ENCODE assay signal across 15 cellular contexts in the genomic region with DNA sequence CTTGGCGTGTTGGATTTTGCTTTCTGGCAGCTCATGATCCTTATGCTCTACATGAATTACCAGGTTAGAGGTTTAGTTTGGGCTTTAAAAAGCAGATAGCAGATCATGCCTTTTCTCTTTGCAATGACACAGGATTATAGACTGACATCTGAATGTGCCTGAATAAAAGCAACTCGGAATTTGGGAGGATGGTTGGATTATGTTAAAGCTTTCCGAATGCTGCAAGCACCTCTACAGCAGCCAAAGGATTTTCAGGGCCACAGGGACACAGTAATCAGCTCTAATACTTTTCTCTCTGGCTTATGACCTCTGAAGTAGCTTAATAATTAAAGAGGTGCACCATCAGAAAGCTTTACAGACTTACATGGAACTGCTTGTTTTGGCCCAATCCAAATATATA.
DNase-seq lines count a peak whose midpoint lies in the region; ATAC-seq and TF ChIP-seq lines count a peak whose summit lies in the region.
"Had no signal": no experiment of that assay in that cellular context is flagged by ENCODE, and none has a peak within 500 bp of the region (broad histone marks: within the 10 kb centered on the region; RNA-seq: fewer than 3 reads in every experiment).

No MANE protein-coding gene starts in this region.

- no peaks in the 10 kb centered on the region for H3K9me3 ChIP-seq in IMR-90 (ENCODE audit: control insufficient read depth, insufficient read depth, low read length)
- no peaks in the 10 kb centered on the region for H3K9me3 ChIP-seq in left lung
- H3K9me3 ChIP-seq: BE2C had no signal

- no peak overlapping the region for H4K8ac ChIP-seq in IMR-90 (ENCODE audit: low read depth in 2 of 2, low read length in 2 of 2)

- no peak overlapping the region for H3K9ac ChIP-seq in IMR-90 (ENCODE audit: low read depth, low read length)
- H3K9ac ChIP-seq: GM23248 had no signal

- H4K5ac ChIP-seq in IMR-90 (ENCODE audit: low read depth, low read length), result no peak overlapping the region

- no peak overlapping the region for H4K91ac ChIP-seq in IMR-90 (ENCODE audit: insufficient read depth, low read depth, low read length)

- no peaks in the 10 kb centered on the region for H3K9me1 ChIP-seq in IMR-90 (ENCODE audit: insufficient read depth, low read length)

- no peak overlapping the region; the same call in 1 of the 2 replicates for H3K14ac ChIP-seq in IMR-90 (replicated peaks; ENCODE audit: low read depth, low read length)

- H3K79me1 ChIP-seq in IMR-90 (ENCODE audit: low read depth in 1 of 2, low read length in 2 of 2), result no peaks in the 10 kb centered on the region

- dilution Hi-C loops in IMR-90 (cut with HindIII; ENCODE audit: low sequenced_read_pairs, unreplicated experiment), result no loop called here

- no peak overlapping the region; the same call in 1 of the 2 replicates for H3K23ac ChIP-seq in IMR-90 (ENCODE audit: low read depth, low read length)

- in situ Hi-C loops in IMR-90 (cut with MboI; ENCODE audit: low sequenced_read_pairs) (no loop called here), ACHN (cut with HindIII; ENCODE audit: low pct_ligation_motif_present, low pct_unique_long_range_greater_than_20kb, low sequenced_read_pairs) (no loop called here)

- H3K56ac ChIP-seq in IMR-90 (ENCODE audit: extremely low read depth, insufficient read depth, low read length), result no peak overlapping the region

- no peak overlapping the region; the same call in 1 of the 2 replicates for H2BK120ac ChIP-seq in IMR-90 (ENCODE audit: low read depth, low read length)

- peak overlapping the region; percentile 9; the same call in 1 of the 2 replicates for H2BK20ac ChIP-seq in IMR-90 (ENCODE audit: low read depth, low read length)

- H3K36me3 ChIP-seq in IMR-90 (ENCODE audit: control insufficient read depth, insufficient read depth, low read length) (no peaks in the 10 kb centered on the region), left lung (no peaks in the 10 kb centered on the region)
- H3K36me3 ChIP-seq: BE2C had no signal

- H3K4ac ChIP-seq in IMR-90 (ENCODE audit: low read depth, low read length), result no peak overlapping the region

- H2BK5ac ChIP-seq in IMR-90 (ENCODE audit: low read depth, low read length, poor library complexity, severe bottlenecking), result peak overlapping the region; percentile 35

- intact Hi-C loops in IMR-90 (cut with micrococcal nuclease), result no loop called here
- intact Hi-C loops in left lung (cut with DNase I), result no loop called here

- no peak for TF ChIP-seq CTCF in IMR-90 (conservative IDR thresholded peaks at IDR 0.05; ENCODE audit: low read depth, low read length)
- TF ChIP-seq CTCF in left lung (IDR thresholded peaks at IDR 0.05), result no peak

- ATAC-seq in IMR-90 (ENCODE audit: low read depth) (no peak), left lung (peak; percentile 24)
- ATAC-seq: HCT116, HepG2 had no signal

- H2BK15ac ChIP-seq in IMR-90 (ENCODE audit: low read depth, low read length), result no peak overlapping the region

- POLR2A ChIA-PET in IMR-90 (lab: Charles Lee; ENCODE audit: unreplicated experiment), result no interaction called here

- WGBS in IMR-90 (ENCODE audit: extremely low coverage in 2 of 2, insufficient read length in 1 of 2), 2 experiments, result no CpG with 5 or more reads among the region's 3 CpGs

- H4K20me1 ChIP-seq in IMR-90 (ENCODE audit: insufficient read depth, low read length), result no peaks in the 10 kb centered on the region

- H3K27ac ChIP-seq in IMR-90 (ENCODE audit: insufficient read depth, low read length) (peak overlapping the region; percentile 15; the same call in 1 of the 2 replicates), left lung (no peak overlapping the region)
- H3K27ac ChIP-seq: C4-2B, GM23248 had no signal

- H2AK5ac ChIP-seq in IMR-90 (ENCODE audit: low read depth, low read length), result no peak overlapping the region

- H3K4me1 ChIP-seq in IMR-90 (ENCODE audit: control insufficient read depth, insufficient read depth, low read length), result peaks cover 2% of the 10 kb centered on the region; the same call in 1 of the 2 replicates
- H3K4me1 ChIP-seq in left lung, result no peaks in the 10 kb centered on the region

- H3K27me3 ChIP-seq in IMR-90 (ENCODE audit: control insufficient read depth, insufficient read depth, low read length) (no peaks in the 10 kb centered on the region), left lung (no peaks in the 10 kb centered on the region)
- H3K27me3 ChIP-seq: BE2C had no signal

- CTCF ChIA-PET in IMR-90 (lab: Yijun Ruan, JAX), result interaction anchor here (0.6 to 1.5 kb wide), 2 partner anchors 97 to 165 kb away, joined by 3 read pairs; no protein-coding TSS in a partner anchor

- TF ChIP-seq POLR2A in IMR-90 (IDR thresholded peaks at IDR 0.05; ENCODE audit: low read depth, low read length), result no peak

- H3K4me3 ChIP-seq in IMR-90 (ENCODE audit: insufficient read depth, low read depth, low read length) (no peak overlapping the region), left lung (no peak overlapping the region)
- H3K4me3 ChIP-seq: GM23248 had no signal

- no peak overlapping the region for H2AK9ac ChIP-seq in IMR-90 (replicated peaks; ENCODE audit: low read depth, low read length, poor library complexity)

- H3K4me2 ChIP-seq in IMR-90 (ENCODE audit: low read depth, low read length), result peak overlapping the region; percentile 28; the same call in 1 of the 2 replicates

- TF ChIP-seq RAD21 in IMR-90 (IDR thresholded peaks at IDR 0.05; ENCODE audit: low read length), result no peak

- peak overlapping the region; percentile 41 for H3K18ac ChIP-seq in IMR-90 (ENCODE audit: low read depth, low read length)

- no TSS peak for BruUV-seq in IMR-90 (replicated peaks; lab: Mats Ljungman, UMichigan)

- H2AFZ ChIP-seq in IMR-90 (replicated peaks; ENCODE audit: low read length, poor library complexity), result no peak overlapping the region
- H2AFZ ChIP-seq: GM23248 had no signal

- DNase-seq in IMR-90, result no peak
- no peak for DNase-seq in left lung
- DNase-seq in renal cortical epithelial cell (ENCODE audit: low read depth), result peak; percentile 22
- no peak for DNase-seq in NCI-H446 (lab: John Stamatoyannopoulos, UW)
- DNase-seq in NCI-H345 (lab: John Stamatoyannopoulos, UW), result no peak
- DNase-seq in ACHN, result no peak
- DNase-seq in stimulated activated CD4-positive, alpha-beta T cell treated with anti-CD3 and anti-CD28 coated beads, Interleukin-15, amount 100 ng/mL, for 24 hours, result no peak
- DNase-seq: BE2C; CD4-positive, alpha-beta memory T cell; COR-L47; DMS53 had no signal

TF ChIP-seq in IMR-90, 13 proteins besides CTCF, POLR2A, EP300 and RAD21:
- no peak for TF ChIP-seq CEBPB (IDR thresholded peaks at IDR 0.05; ENCODE audit: low read depth, low read length)
- no peak for TF ChIP-seq RFX5 (IDR thresholded peaks at IDR 0.05; ENCODE audit: low read depth, low read length)
- no peak for TF ChIP-seq RCOR1 (IDR thresholded peaks at IDR 0.05; ENCODE audit: insufficient replicate concordance, low read length)
- TF ChIP-seq MAFK (IDR thresholded peaks at IDR 0.05; ENCODE audit: low read depth, low read length), result no peak
- TF ChIP-seq CHD1 (IDR thresholded peaks at IDR 0.05; ENCODE audit: low read depth, low read length), result no peak
